Comparison of ENCODE assay signal across 16 cellular contexts in the genomic region with DNA sequence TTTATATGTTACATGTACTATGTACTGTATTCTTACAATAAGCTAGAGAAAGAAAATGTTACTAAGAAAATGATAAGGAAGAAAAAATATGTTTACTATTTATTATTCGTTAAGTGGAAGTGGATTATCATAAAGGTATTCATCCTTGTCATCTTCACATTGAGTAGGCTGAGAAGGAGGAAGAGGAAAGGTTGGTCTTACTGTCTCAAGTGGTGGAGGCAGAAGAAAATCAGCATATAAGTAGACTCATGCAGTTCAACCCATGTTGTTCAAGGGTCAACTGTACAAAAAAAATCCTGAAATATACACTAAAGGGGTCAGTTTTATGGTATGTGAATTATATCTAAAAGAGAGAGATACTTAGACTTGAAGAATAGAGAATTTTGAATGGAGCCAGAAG. TPM values are rescaled to one million over a fixed set of nuclear protein-coding genes. Genes with fewer than 3 reads are reported as not detected.
A peak's percentile ranks its signal among the peaks of the same experiment; 100 is the strongest.
DNase-seq lines count a peak whose midpoint lies in the region; ATAC-seq lines count a peak whose summit lies in the region.
"Had no signal": no experiment of that assay in that cellular context is flagged by ENCODE, and none has a peak within 500 bp of the region (broad histone marks: within the 10 kb centered on the region; RNA-seq: fewer than 3 reads in every experiment).

No MANE protein-coding gene starts in this region.

- no peaks in the 10 kb centered on the region for H3K9me3 Mint-ChIP-seq in activated naive CD8-positive, alpha-beta T cell treated with anti-CD3 and anti-CD28 coated beads, Interleukin-2, amount 10 ng/mL, durations not matched to agents 7 days and 5 days
- H3K9me3 Mint-ChIP-seq in activated naive CD8-positive, alpha-beta T cell treated with anti-CD3 and anti-CD28 coated beads for 36 hours: no peaks in the 10 kb centered on the region
- no peaks in the 10 kb centered on the region for H3K9me3 Mint-ChIP-seq in naive B cell
- H3K9me3 Mint-ChIP-seq: IgD-negative memory B cell had no signal

- POLR2A ChIA-PET in activated naive CD8-positive, alpha-beta T cell treated with anti-CD3 and anti-CD28 coated beads, Interleukin-2, amount 10 ng/mL, durations not matched to agents 7 days and 5 days (lab: Charles Lee): no interaction called here

- no peaks in the 10 kb centered on the region for H3K9me3 ChIP-seq in T-helper 17 cell (ENCODE audit: control insufficient read depth, low read length, poor library complexity, severe bottlenecking)
- H3K9me3 ChIP-seq: Caco-2 had no signal

- peak overlapping the region; percentile 38 for H3K4me3 Mint-ChIP-seq in activated naive CD8-positive, alpha-beta T cell treated with anti-CD3 and anti-CD28 coated beads, Interleukin-2, amount 10 ng/mL, durations not matched to agents 7 days and 5 days
- H3K4me3 Mint-ChIP-seq in activated naive CD8-positive, alpha-beta T cell treated with anti-CD3 and anti-CD28 coated beads for 36 hours: no peak overlapping the region
- H3K4me3 Mint-ChIP-seq in T-helper 17 cell (peak overlapping the region; percentile 47), naive B cell (peak overlapping the region in 6 of 8 donors; percentile 43 to 59 (median 50))

- H3K27ac Mint-ChIP-seq in activated naive CD8-positive, alpha-beta T cell treated with anti-CD3 and anti-CD28 coated beads, Interleukin-2, amount 10 ng/mL, durations not matched to agents 7 days and 5 days: peak overlapping the region; percentile 8
- H3K27ac Mint-ChIP-seq in activated naive CD8-positive, alpha-beta T cell treated with anti-CD3 and anti-CD28 coated beads for 36 hours: no peak overlapping the region
- peak overlapping the region; percentile 69 for H3K27ac Mint-ChIP-seq in T-helper 17 cell
- peak overlapping the region in 5 of 6 donors; percentile 27 to 90 (median 73) for H3K27ac Mint-ChIP-seq in naive B cell

- ATAC-seq in activated naive CD8-positive, alpha-beta T cell treated with anti-CD3 and anti-CD28 coated beads, Interleukin-2, amount 10 ng/mL, durations not matched to agents 7 days and 5 days (ENCODE audit: low read depth): no peak
- ATAC-seq in T-helper 17 cell (no peak), naive B cell (ENCODE audit: low read depth in 2 of 2) (peak; percentile 65), GM21423 (IDR thresholded peaks at IDR 0.05; ENCODE audit: unreplicated experiment) (no peak), GM21576 (IDR thresholded peaks at IDR 0.05; ENCODE audit: unreplicated experiment) (no peak), GM19452 (IDR thresholded peaks at IDR 0.05; ENCODE audit: unreplicated experiment) (no peak)

- H3K36me3 Mint-ChIP-seq in activated naive CD8-positive, alpha-beta T cell treated with anti-CD3 and anti-CD28 coated beads, Interleukin-2, amount 10 ng/mL, durations not matched to agents 7 days and 5 days: peaks cover 5% of the 10 kb centered on the region
- H3K36me3 Mint-ChIP-seq in activated naive CD8-positive, alpha-beta T cell treated with anti-CD3 and anti-CD28 coated beads for 36 hours: peaks cover 12% of the 10 kb centered on the region
- H3K36me3 Mint-ChIP-seq in T-helper 17 cell (ENCODE audit: low read depth) (peaks cover 5% of the 10 kb centered on the region), naive B cell (peaks cover 0 to 14% of the 10 kb centered on the region in 2 donors)

- DNase-seq in activated naive CD8-positive, alpha-beta T cell treated with anti-CD3 and anti-CD28 coated beads, Interleukin-2, amount 10 ng/mL, durations not matched to agents 7 days and 5 days: no peak
- no peak for DNase-seq in activated naive CD8-positive, alpha-beta T cell treated with anti-CD3 and anti-CD28 coated beads for 36 hours
- DNase-seq in T-helper 17 cell (no peak), naive B cell (no peak)
- DNase-seq: Caco-2, GM23248, HCEC 1CT, Kasumi-1, NCI-H1105, NCI-H1694 treated with DMSO at 0.1 percent for 48 hours, NCI-H526 treated with DMSO at 0.1 percent for 48 hours, SHP77 treated with DMSO at 0.1 percent for 48 hours had no signal

- peaks cover 45% of the 10 kb centered on the region for H3K4me1 Mint-ChIP-seq in activated naive CD8-positive, alpha-beta T cell treated with anti-CD3 and anti-CD28 coated beads, Interleukin-2, amount 10 ng/mL, durations not matched to agents 7 days and 5 days
- peaks cover 53% of the 10 kb centered on the region for H3K4me1 Mint-ChIP-seq in activated naive CD8-positive, alpha-beta T cell treated with anti-CD3 and anti-CD28 coated beads for 36 hours
- peaks cover 46% of the 10 kb centered on the region for H3K4me1 Mint-ChIP-seq in T-helper 17 cell
- peaks cover 45 to 68% (median 60%) of the 10 kb centered on the region in 3 donors for H3K4me1 Mint-ChIP-seq in naive B cell

- H3K27me3 Mint-ChIP-seq in activated naive CD8-positive, alpha-beta T cell treated with anti-CD3 and anti-CD28 coated beads, Interleukin-2, amount 10 ng/mL, durations not matched to agents 7 days and 5 days: no peaks in the 10 kb centered on the region
- no peaks in the 10 kb centered on the region for H3K27me3 Mint-ChIP-seq in activated naive CD8-positive, alpha-beta T cell treated with anti-CD3 and anti-CD28 coated beads for 36 hours
- H3K27me3 Mint-ChIP-seq in T-helper 17 cell: no peaks in the 10 kb centered on the region
- no peaks in the 10 kb centered on the region for H3K27me3 Mint-ChIP-seq in naive B cell
- H3K27me3 Mint-ChIP-seq: IgD-negative memory B cell had no signal

RNA-seq across cellular contexts. Expression of gene HMG20A, which starts 5.7 kb away (rescaled TPM):
- 10 to 100 TPM; 62.4 to 65.0 TPM for total RNA-seq in activated naive CD8-positive, alpha-beta T cell treated with anti-CD3 and anti-CD28 coated beads, Interleukin-2, amount 10 ng/mL, durations not matched to agents 7 days and 5 days
- 10 to 100 TPM; 41.2 to 47.1 TPM for total RNA-seq in activated naive CD8-positive, alpha-beta T cell treated with anti-CD3 and anti-CD28 coated beads for 36 hours
- total RNA-seq in T-helper 17 cell: 10 to 100 TPM; 22.3 to 30.6 TPM
- polyA plus RNA-seq in naive B cell (ENCODE audit: low read depth in 6 of 6): 10 to 100 TPM; 32.4 to 55.8 (median 41.0) TPM

RNA-seq across cellular contexts. Expression of gene PEAK1, which starts 6.5 kb away (rescaled TPM):
- total RNA-seq in activated naive CD8-positive, alpha-beta T cell treated with anti-CD3 and anti-CD28 coated beads, Interleukin-2, amount 10 ng/mL, durations not matched to agents 7 days and 5 days: 10 to 100 TPM; 34.0 to 38.1 TPM
- 10 to 100 TPM; 33.2 to 33.5 TPM for total RNA-seq in activated naive CD8-positive, alpha-beta T cell treated with anti-CD3 and anti-CD28 coated beads for 36 hours
- 10 to 100 TPM in 1 of 2 donors, 1 to 10 TPM in 1; 5.9 to 10.2 TPM for total RNA-seq in T-helper 17 cell
- polyA plus RNA-seq in naive B cell (ENCODE audit: low read depth in 6 of 6): 1 to 10 TPM in 5 of 6 donors, not detected in 1; 3.4 to 6.2 (median 4.2) TPM

Comparison
In these comparisons a context has a peak if more than half of its experiments do, and no peak if none do; other contexts are left out.
1. ATAC-seq: peak in naive B cell (2 of 2); none in activated naive CD8-positive, alpha-beta T cell treated with anti-CD3 and anti-CD28 coated beads, Interleukin-2, amount 10 ng/mL, durations not matched to agents 7 days and 5 days (single experiment), T-helper 17 cell (single experiment), GM21423 (single experiment), GM21576 (single experiment) and GM19452 (single experiment).